ENCODE assay signal across 16 cellular contexts in genomic region chr20:51894201-51894600, GRCh38.
A peak's percentile ranks its signal among the peaks of the same experiment; 100 is the strongest.
DNase-seq lines count a peak whose midpoint lies in the region; ATAC-seq, FAIRE-seq and TF ChIP-seq lines count a peak whose summit lies in the region.
"Had no signal": no experiment of that assay in that cellular context is flagged by ENCODE, and none has a peak within 500 bp of the region (broad histone marks: within the 10 kb centered on the region; RNA-seq: fewer than 3 reads in every experiment).

No MANE protein-coding gene starts in this region.

- peaks cover 3% of the 10 kb centered on the region for H3K9me3 Mint-ChIP-seq in nephron progenitor cell
- H3K9me3 Mint-ChIP-seq in CD4-positive, alpha-beta T cell: peaks cover 2% of the 10 kb centered on the region
- H3K9me3 Mint-ChIP-seq: CD4-positive, CD25-positive, alpha-beta regulatory T cell had no signal

- no peak for DNase-seq in HepG2 (ENCODE audit: low spot score)
- no peak for DNase-seq in right lobe of liver
- DNase-seq in nephron progenitor cell: no peak
- DNase-seq in GM23248: no peak
- no peak for DNase-seq in stimulated activated naive CD4-positive, alpha-beta T cell (lab: John Stamatoyannopoulos, UW)
- DNase-seq in CD4-positive, alpha-beta T cell: no peak
- DNase-seq: AML-193; Calu3; CD4-positive, CD25-positive, alpha-beta regulatory T cell; DMS 273 treated with DMSO at 0.1 percent for 48 hours; H7 had no signal

- H3K9ac ChIP-seq in HepG2 (ENCODE audit: insufficient read depth, low read depth, low read length): no peak overlapping the region
- no peak overlapping the region for H3K9ac ChIP-seq in GM23248
- H3K9ac ChIP-seq: BLaER1, KMS-11 had no signal

- H3K4me1 ChIP-seq in HepG2 (ENCODE audit: insufficient read depth, low read length): peaks cover 15% of the 10 kb centered on the region
- H3K4me1 ChIP-seq in right lobe of liver: no peaks in the 10 kb centered on the region
- H3K4me1 ChIP-seq in GM23248 (ENCODE audit: insufficient read depth): no peaks in the 10 kb centered on the region
- H3K4me1 ChIP-seq: BLaER1 had no signal

- H3K27me3 ChIP-seq in HepG2 (ENCODE audit: control insufficient read depth in 1 of 2, insufficient read depth in 2 of 2, low read length in 2 of 2) (0 out of 5 replicates have a peak, but pooled peaks cover 0 to 3% of the 10 kb centered on the region in 2 experiments), right lobe of liver (no peaks in the 10 kb centered on the region), GM23248 (replicated peaks; ENCODE audit: insufficient read depth) (peaks cover 10% of the 10 kb centered on the region; the same call in 1 of the 2 replicates)
- no peaks in the 10 kb centered on the region for H3K27me3 ChIP-seq in CD4-positive, alpha-beta T cell (ENCODE audit: control insufficient read depth, insufficient read depth, low read length)
- H3K27me3 ChIP-seq: BLaER1 had no signal

- TF ChIP-seq RAD21 in HepG2 (CRISPR knock-in tag; IDR thresholded peaks at IDR 0.05): no peak

- H3K27ac ChIP-seq in HepG2 (ENCODE audit: extremely low read length, insufficient read depth, low read length): no peak overlapping the region
- no peak overlapping the region for H3K27ac ChIP-seq in right lobe of liver
- H3K27ac ChIP-seq in VCaP: peak overlapping the region; percentile 17; the same call in 1 of the 2 replicates
- no peak overlapping the region for H3K27ac ChIP-seq in GM23248
- no peak overlapping the region for H3K27ac ChIP-seq in CD4-positive, alpha-beta T cell (ENCODE audit: low read depth, low read length)
- H3K27ac ChIP-seq: 22Rv1, BLaER1, KMS-11 had no signal

- no peaks in the 10 kb centered on the region for H3K9me2 ChIP-seq in GM23248 (ENCODE audit: insufficient read depth)

- H2AFZ ChIP-seq in HepG2 (ENCODE audit: low read length) (no peak overlapping the region), GM23248 (no peak overlapping the region)

- no peaks in the 10 kb centered on the region for H3K79me2 ChIP-seq in HepG2 (ENCODE audit: insufficient read depth, low read length)
- H3K79me2 ChIP-seq in GM23248 (ENCODE audit: insufficient read depth): no peaks in the 10 kb centered on the region

- peak overlapping the region; percentile 34 for H3K27ac Mint-ChIP-seq in nephron progenitor cell
- no peak overlapping the region for H3K27ac Mint-ChIP-seq in CD4-positive, alpha-beta T cell
- H3K27ac Mint-ChIP-seq: CD4-positive, CD25-positive, alpha-beta regulatory T cell; IgD-negative memory B cell had no signal

- H3K9me3 ChIP-seq in HepG2 (ENCODE audit: low read length) (no peaks in the 10 kb centered on the region), right lobe of liver (no peaks in the 10 kb centered on the region), GM23248 (ENCODE audit: low read depth) (no peaks in the 10 kb centered on the region)
- no peaks in the 10 kb centered on the region for H3K9me3 ChIP-seq in CD4-positive, alpha-beta T cell (ENCODE audit: control insufficient read depth, low read length)
- H3K9me3 ChIP-seq: BLaER1 had no signal

- H3F3A ChIP-seq in GM23248 (ENCODE audit: insufficient read depth): no peaks in the 10 kb centered on the region

- TF ChIP-seq CTCF in HepG2 (CRISPR knock-in tag; IDR thresholded peaks at IDR 0.05) (no peak), right lobe of liver (IDR thresholded peaks at IDR 0.05) (no peak), VCaP (conservative IDR thresholded peaks at IDR 0.05) (no peak), nephron progenitor cell (IDR thresholded peaks at IDR 0.05) (no peak)
- no peak for TF ChIP-seq CTCF in CD4-positive, alpha-beta T cell (IDR thresholded peaks at IDR 0.05)

- H4K20me1 ChIP-seq in HepG2 (ENCODE audit: insufficient read depth, low read length): no peaks in the 10 kb centered on the region
- H4K20me1 ChIP-seq in GM23248 (ENCODE audit: insufficient read depth): no peaks in the 10 kb centered on the region
- H4K20me1 ChIP-seq: BLaER1 had no signal

- H3K36me3 ChIP-seq in HepG2 (replicated peaks in 1 of 2; ENCODE audit: control insufficient read depth in 1 of 2, insufficient read depth in 2 of 2, low read length in 2 of 2): no peaks in the 10 kb centered on the region
- H3K36me3 ChIP-seq in right lobe of liver: no peaks in the 10 kb centered on the region
- H3K36me3 ChIP-seq in GM23248 (ENCODE audit: low read depth): no peaks in the 10 kb centered on the region
- H3K36me3 ChIP-seq: BLaER1 had no signal

- H3K27me3 Mint-ChIP-seq in nephron progenitor cell (ENCODE audit: low read depth, poor library complexity): no peaks in the 10 kb centered on the region
- peaks cover 17% of the 10 kb centered on the region for H3K27me3 Mint-ChIP-seq in CD4-positive, alpha-beta T cell
- H3K27me3 Mint-ChIP-seq: CD4-positive, CD25-positive, alpha-beta regulatory T cell; IgD-negative memory B cell had no signal

- ATAC-seq in HepG2 (peak; percentile 53; the same call in 2 of the 3 replicates), right lobe of liver (no peak)
- ATAC-seq in CD4-positive, alpha-beta T cell (ENCODE audit: poor library complexity): no peak

- H3K4me3 ChIP-seq in HepG2 (replicated peaks in 1 of 3; ENCODE audit: insufficient read depth in 1 of 3, low read depth in 2 of 3, low read length in 3 of 3) (no peak overlapping the region), right lobe of liver (no peak overlapping the region), GM23248 (no peak overlapping the region)
- H3K4me3 ChIP-seq: BLaER1 had no signal

- POLR2A ChIA-PET in HepG2 (lab: Yijun Ruan, JAX): interaction anchor here (0.6 kb wide), 1 partner anchor 49 kb away, joined by 3 read pairs; no protein-coding TSS in a partner anchor
- POLR2A ChIA-PET in CD4-positive, alpha-beta T cell (lab: Charles Lee): no interaction called here

- H3K4me3 Mint-ChIP-seq in nephron progenitor cell: no peak overlapping the region
- no peak overlapping the region for H3K4me3 Mint-ChIP-seq in CD4-positive, alpha-beta T cell
- H3K4me3 Mint-ChIP-seq: CD4-positive, CD25-positive, alpha-beta regulatory T cell; IgD-negative memory B cell had no signal

- no peak overlapping the region for H3K4me2 ChIP-seq in HepG2 (ENCODE audit: low read depth, low read length)
- no peak overlapping the region for H3K4me2 ChIP-seq in GM23248 (ENCODE audit: unreplicated experiment)
- H3K4me2 ChIP-seq: BLaER1, KMS-11 had no signal

- 9% methylated on average over 6 of the region's 6 CpGs for WGBS in HepG2 (ENCODE audit: low lambda C conversion rate)
- 77% methylated on average over 6 of the region's 6 CpGs for WGBS in right lobe of liver (ENCODE audit: insufficient coverage, low coverage, low lambda C conversion rate, missing lambda C conversion rate)
- 76 to 77% methylated on average over 6 of the region's 6 CpGs for WGBS in GM23248 (ENCODE audit: low coverage in 1 of 2, low lambda C conversion rate in 2 of 2, missing lambda C conversion rate in 2 of 2), 2 experiments

- TF ChIP-seq EP300 in HepG2 (IDR thresholded peaks at IDR 0.05; ENCODE audit: low read depth in 2 of 2, low read length in 2 of 2): no peak
- no peak for TF ChIP-seq EP300 in HepG2 (CRISPR knock-in tag; IDR thresholded peaks at IDR 0.05; ENCODE audit: borderline replicate concordance)

- no TSS peak for BruUV-seq in HepG2 (replicated peaks; lab: Mats Ljungman, UMichigan)

- H3K36me3 Mint-ChIP-seq in nephron progenitor cell (ENCODE audit: low read depth): no peaks in the 10 kb centered on the region
- no peaks in the 10 kb centered on the region for H3K36me3 Mint-ChIP-seq in CD4-positive, alpha-beta T cell (ENCODE audit: low read depth)
- H3K36me3 Mint-ChIP-seq: CD4-positive, CD25-positive, alpha-beta regulatory T cell; IgD-negative memory B cell had no signal

- TF ChIP-seq POLR2A in HepG2 (IDR thresholded peaks at IDR 0.05; ENCODE audit: insufficient read depth in 1 of 2, low read depth in 2 of 2, low read length in 2 of 2) (no peak), right lobe of liver (IDR thresholded peaks at IDR 0.05) (no peak)

- CTCF ChIA-PET in HepG2 (lab: Yijun Ruan, JAX; ENCODE audit: low intra/inter-chr PET ratio, low total read pairs): no interaction called here
- CTCF ChIA-PET in CD4-positive, alpha-beta T cell (lab: Charles Lee): no interaction called here

- in situ Hi-C loops in HepG2 (cut with HindIII; ENCODE audit: extremely low pct_ligation_motif_present, low pct_unique_long_range_greater_than_20kb) (no loop called here), GM23248 (cut with MboI) (no loop called here)

- peaks cover 25% of the 10 kb centered on the region for H3K4me1 Mint-ChIP-seq in nephron progenitor cell
- H3K4me1 Mint-ChIP-seq in CD4-positive, alpha-beta T cell (ENCODE audit: low read depth): no peaks in the 10 kb centered on the region
- H3K4me1 Mint-ChIP-seq: CD4-positive, CD25-positive, alpha-beta regulatory T cell; IgD-negative memory B cell had no signal

- FAIRE-seq in HepG2 (lab: Jason Lieb, UNC): no peak

- intact Hi-C loops in HepG2 (cut with micrococcal nuclease; ENCODE audit: unreplicated experiment) (loop anchor here (1.0 to 10.0 kb wide), 2 partner anchors 33 to 79 kb away; no protein-coding TSS in a partner anchor), right lobe of liver (cut with DNase I) (no loop called here)
- intact Hi-C loops in CD4-positive, alpha-beta T cell (cut with DNase I, micrococcal nuclease): no loop called here

TF ChIP-seq in HepG2, 621 proteins besides CTCF, POLR2A, EP300 and RAD21:
- TF ChIP-seq ZNF563 (CRISPR knock-in tag; IDR thresholded peaks at IDR 0.05) (no peak), GZF1 (CRISPR knock-in tag; IDR thresholded peaks at IDR 0.05) (peak; percentile 82), ZSCAN31 (CRISPR knock-in tag; IDR thresholded peaks at IDR 0.05; ENCODE audit: low read depth) (no peak), HIVEP1 (CRISPR knock-in tag; IDR thresholded peaks at IDR 0.05) (no peak)
